Comparison of ENCODE assay signal across 8 cellular contexts in the genomic region with DNA sequence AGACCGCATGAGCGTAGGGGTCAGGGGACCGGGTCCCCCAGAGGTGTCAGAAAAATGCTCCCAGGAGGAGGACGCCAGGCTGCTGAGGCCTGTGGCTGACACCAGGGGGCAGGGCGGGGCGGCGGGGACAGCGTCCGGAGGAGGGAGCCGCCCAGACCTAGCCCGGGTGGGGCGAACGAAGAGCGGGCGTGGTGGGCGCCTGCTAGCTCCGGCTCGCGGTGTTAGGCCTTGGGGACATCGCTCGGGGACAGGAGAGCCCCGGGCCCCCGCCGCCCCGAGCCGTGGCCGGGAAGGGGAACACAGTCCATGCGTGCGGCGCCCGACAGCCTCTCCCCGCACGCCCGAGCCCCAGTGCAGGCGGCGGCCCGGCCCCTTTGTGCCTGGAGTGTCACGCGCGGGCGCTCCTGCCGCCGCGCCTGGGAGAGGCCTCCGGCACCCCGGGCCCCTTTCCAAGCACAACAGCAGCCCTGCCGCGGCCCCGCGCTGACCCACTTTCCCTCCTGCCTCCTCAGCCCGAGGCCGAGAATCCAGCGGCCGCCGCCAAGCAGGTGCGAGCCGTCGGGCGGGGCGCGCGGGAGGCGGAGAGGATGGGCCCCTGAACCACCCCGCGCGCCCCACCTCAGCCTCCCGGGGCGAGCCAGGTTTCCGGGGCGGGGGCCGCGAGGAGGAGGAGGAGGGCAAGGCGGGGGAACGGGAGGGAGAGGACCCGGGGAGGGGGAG.
DNase-seq lines count a peak whose midpoint lies in the region; ATAC-seq and TF ChIP-seq lines count a peak whose summit lies in the region.

No MANE protein-coding gene starts in this region.

- no peaks in the 10 kb centered on the region for H4K20me1 ChIP-seq in PC-9 (ENCODE audit: insufficient read depth)

- no peaks in the 10 kb centered on the region for H3K36me3 ChIP-seq in PC-9 (ENCODE audit: low read depth)

- DNase-seq in COLO829 (ENCODE audit: low spot score), result peak; percentile 11
- DNase-seq in HL-60 (ENCODE audit: low read depth in 1 of 2, low spot score in 1 of 2), result peak; percentile 56 to 86
- no peak for DNase-seq in PC-9
- peak; percentile 70 for DNase-seq in activated T-helper 1 cell treated with Interleukin-2 at 50 U/mL for 16 hours (ENCODE audit: low read depth)
- peak; percentile 53 for DNase-seq in fibroblast of gingiva (ENCODE audit: low read depth)
- peak; percentile 89 for DNase-seq in natural killer cell treated with Interleukin-12 subunit alpha and Interleukin-12 subunit beta and Interleukin-15 and Interleukin-18, amount 100 ng/mL, for 72 hours (ENCODE audit: low spot score)
- DNase-seq in stimulated activated naive CD4-positive, alpha-beta T cell treated with Interleukin-2 at 50 U/mL for 16 hours (lab: John Stamatoyannopoulos, UW), result peak; percentile 84

- H3K9me2 ChIP-seq in PC-9 (ENCODE audit: insufficient read depth), result no peaks in the 10 kb centered on the region

- intact Hi-C loops in PC-9 (cut with micrococcal nuclease; ENCODE audit: unreplicated experiment), result no loop called here

- H3K4me3 ChIP-seq in HL-60 (replicated peaks; ENCODE audit: insufficient read depth, low read length), result peak overlapping the region; percentile 29
- H3K4me3 ChIP-seq in PC-9, result no peak overlapping the region

- no peaks in the 10 kb centered on the region for H3K36me3 Mint-ChIP-seq in natural killer cell treated with Interleukin-12 subunit alpha and Interleukin-12 subunit beta and Interleukin-15 and Interleukin-18, amount 100 ng/mL, for 72 hours

- peak; percentile 56 for TF ChIP-seq CTCF in HL-60 (IDR thresholded peaks at IDR 0.05; ENCODE audit: insufficient read depth, low read length)
- TF ChIP-seq CTCF in PC-9 (conservative IDR thresholded peaks at IDR 0.05), result peak; percentile 35; the same call in 1 of the 2 replicates

- no peak overlapping the region for H3K4me2 ChIP-seq in PC-9

- H3K27me3 ChIP-seq in HL-60 (ENCODE audit: insufficient read depth, poor library complexity, severe bottlenecking) (no peaks in the 10 kb centered on the region), PC-9 (ENCODE audit: insufficient read depth, low read depth) (peaks cover 21% of the 10 kb centered on the region)

- no peaks in the 10 kb centered on the region for H3K4me1 ChIP-seq in PC-9 (replicated peaks; ENCODE audit: insufficient read depth)

- H3K27ac Mint-ChIP-seq in natural killer cell treated with Interleukin-12 subunit alpha and Interleukin-12 subunit beta and Interleukin-15 and Interleukin-18, amount 100 ng/mL, for 72 hours, result peak overlapping the region; percentile 75 to 89

- no peaks in the 10 kb centered on the region for H3F3A ChIP-seq in PC-9 (ENCODE audit: insufficient read depth, low read depth)

- CTCF ChIA-PET in PC-9 (lab: Charles Lee), result no interaction called here

- POLR2A ChIA-PET in PC-9 (lab: Charles Lee; ENCODE audit: unreplicated experiment), result no interaction called here

- H3K9me3 ChIP-seq in PC-9 (ENCODE audit: insufficient read depth, low read depth), result no peaks in the 10 kb centered on the region

- H3K4me1 Mint-ChIP-seq in natural killer cell treated with Interleukin-12 subunit alpha and Interleukin-12 subunit beta and Interleukin-15 and Interleukin-18, amount 100 ng/mL, for 72 hours (ENCODE audit: low read depth in 2 of 2), result peaks cover 22 to 26% of the 10 kb centered on the region in 2 donors

- no peaks in the 10 kb centered on the region for H3K27me3 Mint-ChIP-seq in natural killer cell treated with Interleukin-12 subunit alpha and Interleukin-12 subunit beta and Interleukin-15 and Interleukin-18, amount 100 ng/mL, for 72 hours

- H3K4me3 Mint-ChIP-seq in natural killer cell treated with Interleukin-12 subunit alpha and Interleukin-12 subunit beta and Interleukin-15 and Interleukin-18, amount 100 ng/mL, for 72 hours, result peak overlapping the region; percentile 69

- H3K27ac ChIP-seq in HL-60 (replicated peaks), result peak overlapping the region; percentile 92
- no peak overlapping the region for H3K27ac ChIP-seq in PC-9

- ATAC-seq in GM19463 (IDR thresholded peaks at IDR 0.05; ENCODE audit: unreplicated experiment), result peak; percentile 82
- ATAC-seq in natural killer cell treated with Interleukin-12 subunit alpha and Interleukin-12 subunit beta and Interleukin-15 and Interleukin-18, amount 100 ng/mL, for 72 hours, result peak; percentile 88 to 90

- H2AFZ ChIP-seq in PC-9, result no peak overlapping the region

- H3K79me2 ChIP-seq in PC-9 (ENCODE audit: low read depth), result no peaks in the 10 kb centered on the region

- H3K9me3 Mint-ChIP-seq in natural killer cell treated with Interleukin-12 subunit alpha and Interleukin-12 subunit beta and Interleukin-15 and Interleukin-18, amount 100 ng/mL, for 72 hours, result no peaks in the 10 kb centered on the region

- BruUV-seq in PC-9 (replicated peaks; lab: Mats Ljungman, UMichigan), result no TSS peak

Comparison
In these comparisons a context has a peak if more than half of its experiments do, and no peak if none do; other contexts are left out.
1. DNase-seq: peak in COLO829 (single experiment), HL-60 (2 of 2), activated T-helper 1 cell treated with Interleukin-2 at 50 U/mL for 16 hours (single experiment), fibroblast of gingiva (single experiment), natural killer cell treated with Interleukin-12 subunit alpha and Interleukin-12 subunit beta and Interleukin-15 and Interleukin-18, amount 100 ng/mL, for 72 hours (single experiment) and stimulated activated naive CD4-positive, alpha-beta T cell treated with Interleukin-2 at 50 U/mL for 16 hours (single experiment); none in PC-9 (0 of 2).